8 cellular contexts compared by ENCODE assay signal in genomic region chrX:131812847-131813825, GRCh38.
DNase-seq lines count a peak whose midpoint lies in the region; ATAC-seq and TF ChIP-seq lines count a peak whose summit lies in the region.

No MANE protein-coding gene starts in this region.

- peak; percentile 35 for TF ChIP-seq CTCF in fibroblast of mammary gland (conservative IDR thresholded peaks at IDR 0.05; ENCODE audit: control insufficient read depth, insufficient read depth, low read depth, low read length)

- DNase-seq in GF-D8 (lab: John Stamatoyannopoulos, UW) (peak; percentile 66), LoVo (ENCODE audit: low spot score) (peak; percentile 51), fibroblast of mammary gland (ENCODE audit: low read depth) (peak; percentile 77), retina (peak; percentile 89), GOT3 (lab: John Stamatoyannopoulos, UW) (no peak), NCI-H446 (lab: John Stamatoyannopoulos, UW) (no peak)
- DNase-seq in activated CD8-positive, alpha-beta memory T cell treated with anti-CD3 and anti-CD28 coated beads, Interleukin-2, amount 50 U/mL, for 4 hours: peak; percentile 84

- ATAC-seq in GM21528 (IDR thresholded peaks at IDR 0.05; ENCODE audit: low FRiP score, unreplicated experiment): peak; percentile 88

- H3K4me3 ChIP-seq in fibroblast of mammary gland (ENCODE audit: control insufficient read depth, low read depth, low read length): peak overlapping the region; percentile 37

Comparison
In these comparisons a context has a peak if more than half of its experiments do, and no peak if none do; other contexts are left out.
1. DNase-seq: peak in GF-D8 (single experiment), LoVo (single experiment), activated CD8-positive, alpha-beta memory T cell treated with anti-CD3 and anti-CD28 coated beads, Interleukin-2, amount 50 U/mL, for 4 hours (single experiment), fibroblast of mammary gland (single experiment) and retina (single experiment); none in GOT3 (single experiment) and NCI-H446 (0 of 2).